20 cellular contexts compared by ENCODE assay signal in genomic region chr2:167843203-167843602, GRCh38.
A peak's percentile ranks its signal among the peaks of the same experiment; 100 is the strongest.
DNase-seq lines count a peak whose midpoint lies in the region; ATAC-seq and TF ChIP-seq lines count a peak whose summit lies in the region.
"Had no signal": no experiment of that assay in that cellular context is flagged by ENCODE, and none has a peak within 500 bp of the region (broad histone marks: within the 10 kb centered on the region; RNA-seq: fewer than 3 reads in every experiment).

No MANE protein-coding gene starts in this region.

- no peak overlapping the region for H3K4me3 Mint-ChIP-seq in activated naive CD8-positive, alpha-beta T cell treated with anti-CD3 and anti-CD28 coated beads for 36 hours
- H3K4me3 Mint-ChIP-seq: CD14-positive monocyte; CD4-positive, alpha-beta memory T cell; CD4-positive, CD25-positive, alpha-beta regulatory T cell; CD8-positive, alpha-beta memory T cell had no signal

- no peaks in the 10 kb centered on the region for H3K4me1 ChIP-seq in psoas muscle
- H3K4me1 ChIP-seq: BE2C, BLaER1 had no signal

- no peaks in the 10 kb centered on the region for H3K36me3 ChIP-seq in psoas muscle (ENCODE audit: insufficient read depth in 1 of 2, low read depth in 1 of 2)
- H3K36me3 ChIP-seq: BE2C, BLaER1 had no signal

- intact Hi-C loops in psoas muscle (cut with DNase I) = no loop called here

- H3K9me3 Mint-ChIP-seq in activated naive CD8-positive, alpha-beta T cell treated with anti-CD3 and anti-CD28 coated beads for 36 hours = peaks cover 2% of the 10 kb centered on the region

- no peaks in the 10 kb centered on the region for H3K9me3 ChIP-seq in psoas muscle
- H3K9me3 ChIP-seq: BE2C, BLaER1 had no signal

- WGBS in psoas muscle, 3 donors = 95 to 100% (median 97%) methylated on average over 1 of the region's 1 CpG

- H3K4me1 Mint-ChIP-seq in activated naive CD8-positive, alpha-beta T cell treated with anti-CD3 and anti-CD28 coated beads for 36 hours = no peaks in the 10 kb centered on the region
- H3K4me1 Mint-ChIP-seq: CD14-positive monocyte; CD4-positive, alpha-beta memory T cell; CD4-positive, CD25-positive, alpha-beta regulatory T cell had no signal

- H3K27ac Mint-ChIP-seq in activated naive CD8-positive, alpha-beta T cell treated with anti-CD3 and anti-CD28 coated beads for 36 hours = no peak overlapping the region
- H3K27ac Mint-ChIP-seq: CD14-positive monocyte; CD4-positive, alpha-beta memory T cell; CD4-positive, CD25-positive, alpha-beta regulatory T cell; CD8-positive, alpha-beta memory T cell had no signal

- no peak overlapping the region for H3K4me3 ChIP-seq in psoas muscle
- H3K4me3 ChIP-seq: BLaER1 had no signal

- H3K36me3 Mint-ChIP-seq in activated naive CD8-positive, alpha-beta T cell treated with anti-CD3 and anti-CD28 coated beads for 36 hours = no peaks in the 10 kb centered on the region
- H3K36me3 Mint-ChIP-seq: CD14-positive monocyte; CD4-positive, alpha-beta memory T cell; CD4-positive, CD25-positive, alpha-beta regulatory T cell; CD8-positive, alpha-beta memory T cell had no signal

- H3K27me3 ChIP-seq in psoas muscle (ENCODE audit: insufficient read depth in 3 of 3, low read length in 2 of 3) = no peaks in the 10 kb centered on the region
- H3K27me3 ChIP-seq: BE2C, BLaER1 had no signal

- H3K27ac ChIP-seq in psoas muscle = no peak overlapping the region
- H3K27ac ChIP-seq: BLaER1 had no signal

- ATAC-seq in HG02759 (IDR thresholded peaks at IDR 0.05; ENCODE audit: unreplicated experiment) = peak; percentile 5
- ATAC-seq in psoas muscle = peak; percentile 36 to 90 (median 77)
- no peak for ATAC-seq in HG03354 (IDR thresholded peaks at IDR 0.05; ENCODE audit: poor library complexity, severe bottlenecking, unreplicated experiment)

- DNase-seq in NCI-H82 (lab: John Stamatoyannopoulos, UW) (peak; percentile 23), NCI-H82 treated with DMSO at 0.1 percent for 48 hours (lab: John Stamatoyannopoulos, UW; ENCODE audit: unreplicated experiment) (no peak), NCI-H69 (lab: John Stamatoyannopoulos, UW) (peak; percentile 16), psoas muscle (no peak)
- no peak for DNase-seq in stimulated activated CD4-positive, alpha-beta T cell treated with anti-CD3 and anti-CD28 coated beads, Interleukin-15, amount 100 ng/mL, for 24 hours
- DNase-seq in activated naive CD8-positive, alpha-beta T cell treated with anti-CD3 and anti-CD28 coated beads for 36 hours = no peak
- DNase-seq: 8988T; ACHN; BE2C; C1 segment of cervical spinal cord; CD4-positive, alpha-beta memory T cell; CD4-positive, CD25-positive, alpha-beta regulatory T cell; CD8-positive, alpha-beta memory T cell; COR-L47; DMS79 treated with DMSO at 0.1 percent for 48 hours; GF-D8 had no signal

- TF ChIP-seq CTCF in psoas muscle (IDR thresholded peaks at IDR 0.05) = no peak

- H3K27me3 Mint-ChIP-seq in activated naive CD8-positive, alpha-beta T cell treated with anti-CD3 and anti-CD28 coated beads for 36 hours = peaks cover 17% of the 10 kb centered on the region
- H3K27me3 Mint-ChIP-seq: CD4-positive, CD25-positive, alpha-beta regulatory T cell had no signal

Comparison
In these comparisons a context has a peak if more than half of its experiments do, and no peak if none do; other contexts are left out.
1. DNase-seq: peak in NCI-H82 (single experiment) and NCI-H69 (single experiment); none in NCI-H82 treated with DMSO at 0.1 percent for 48 hours (single experiment), psoas muscle (0 of 2), stimulated activated CD4-positive, alpha-beta T cell treated with anti-CD3 and anti-CD28 coated beads, Interleukin-15, amount 100 ng/mL, for 24 hours (single experiment) and activated naive CD8-positive, alpha-beta T cell treated with anti-CD3 and anti-CD28 coated beads for 36 hours (single experiment).